Comparison of ENCODE assay signal across 8 cellular contexts in genomic region chr11:63840356-63841060, GRCh38. TPM values are rescaled to one million over a fixed set of nuclear protein-coding genes. Genes with fewer than 3 reads are reported as not detected.
DNase-seq lines count a peak whose midpoint lies in the region; ATAC-seq, FAIRE-seq and TF ChIP-seq lines count a peak whose summit lies in the region.

No MANE protein-coding gene starts in this region.

- H3K9me3 ChIP-seq in mammary epithelial cell (replicated peaks; ENCODE audit: insufficient read depth, low read length): no peaks in the 10 kb centered on the region
- no peaks in the 10 kb centered on the region for H3K9me3 ChIP-seq in mucosa of rectum (ENCODE audit: control insufficient read depth in 2 of 2, low read length in 2 of 2)

- H3K4me2 ChIP-seq in mammary epithelial cell (ENCODE audit: insufficient read depth, low read depth, low read length): peak overlapping the region; percentile 96

- no peak for DNase-seq in Jurkat, Clone E6-1 (ENCODE audit: low read depth, low spot score)
- peak; percentile 19 for DNase-seq in mammary epithelial cell
- DNase-seq in NCI-H146 (lab: John Stamatoyannopoulos, UW): no peak
- no peak for DNase-seq in RCC 7860 (ENCODE audit: low spot score)

- in situ Hi-C loops in mammary epithelial cell (cut with MboI; ENCODE audit: low sequenced_read_pairs in 2 of 2): no loop called here

- intact Hi-C loops in mammary epithelial cell (cut with micrococcal nuclease): no loop called here

- no peak overlapping the region for H2AFZ ChIP-seq in ACC112 (ENCODE audit: low read length, unreplicated experiment)
- peak overlapping the region; percentile 47 for H2AFZ ChIP-seq in mammary epithelial cell (ENCODE audit: low read depth, low read length)

- H4K20me1 ChIP-seq in mammary epithelial cell (ENCODE audit: insufficient read depth, low read length): peaks cover 3% of the 10 kb centered on the region

- TSS peak; percentile 7 for BruUV-seq in mammary epithelial cell (replicated peaks; lab: Mats Ljungman, UMichigan)

- no peak for ATAC-seq in GM21526 (IDR thresholded peaks at IDR 0.05; ENCODE audit: low FRiP score, unreplicated experiment)
- no peak for ATAC-seq in GM21423 (IDR thresholded peaks at IDR 0.05; ENCODE audit: unreplicated experiment)

- peaks cover 58% of the 10 kb centered on the region for H3K79me2 ChIP-seq in ACC112 (ENCODE audit: control insufficient read depth, insufficient read depth, low read length, unreplicated experiment)
- peaks cover 66% of the 10 kb centered on the region for H3K79me2 ChIP-seq in mammary epithelial cell (ENCODE audit: insufficient read depth, low read length)

- H3K9ac ChIP-seq in mammary epithelial cell (ENCODE audit: insufficient read depth, low read length) (peak overlapping the region; percentile 84), mucosa of rectum (ENCODE audit: low read depth in 1 of 2, low read length in 2 of 2) (peak overlapping the region; percentile 88 to 93)

- H3K4me1 ChIP-seq in ACC112 (ENCODE audit: control insufficient read depth, insufficient read depth, low read length, unreplicated experiment) (peaks cover 31% of the 10 kb centered on the region), mammary epithelial cell (ENCODE audit: insufficient read depth, low read length) (peaks cover 43% of the 10 kb centered on the region), mucosa of rectum (ENCODE audit: control insufficient read depth in 2 of 2, insufficient read depth in 2 of 2, low read length in 2 of 2) (peaks cover 42 to 47% of the 10 kb centered on the region in 2 donors)

- TF ChIP-seq CTCF in mammary epithelial cell (conservative IDR thresholded peaks at IDR 0.05 in 1 of 2, IDR thresholded peaks at IDR 0.05 in 1 of 2; ENCODE audit: extremely low read depth in 1 of 2, insufficient read depth in 1 of 2, low read depth in 1 of 2, low read length in 2 of 2): no peak

- no peaks in the 10 kb centered on the region for H3K27me3 ChIP-seq in ACC112 (ENCODE audit: insufficient read depth, low read length)
- H3K27me3 ChIP-seq in mammary epithelial cell (ENCODE audit: insufficient read depth, low read length): no peaks in the 10 kb centered on the region
- no peaks in the 10 kb centered on the region for H3K27me3 ChIP-seq in mucosa of rectum (ENCODE audit: control insufficient read depth in 2 of 2, insufficient read depth in 2 of 2, low read length in 2 of 2)

- FAIRE-seq in RCC 7860 (lab: Jason Lieb, UNC): no peak

- H3K36me3 ChIP-seq in ACC112 (ENCODE audit: insufficient read depth, low read length) (peaks cover 7% of the 10 kb centered on the region; the same call in 1 of the 2 replicates), mammary epithelial cell (ENCODE audit: insufficient read depth, low read length) (peaks cover 5% of the 10 kb centered on the region), mucosa of rectum (ENCODE audit: control insufficient read depth in 2 of 2, insufficient read depth in 2 of 2, low read length in 2 of 2) (peaks cover 3 to 20% of the 10 kb centered on the region in 2 donors)

- 2% methylated on average over 10 of the region's 13 CpGs for WGBS in mammary epithelial cell (ENCODE audit: low coverage, missing lambda C conversion rate)

- dilution Hi-C loops in mammary epithelial cell (cut with HindIII; ENCODE audit: low sequenced_read_pairs): loop anchor here (5.0 kb wide), 1 partner anchor 57 kb away; no protein-coding TSS in a partner anchor

- CTCF ChIA-PET in mammary epithelial cell (lab: Charles Lee; ENCODE audit: low non-redundant PET): interaction anchor here (0.7 kb wide), 1 partner anchor 105 kb away, joined by 8 read pairs; no protein-coding TSS in a partner anchor

- no peak overlapping the region for H3K27ac ChIP-seq in ACC112 (ENCODE audit: low read depth, low read length)
- peak overlapping the region; percentile 52 for H3K27ac ChIP-seq in mammary epithelial cell (ENCODE audit: insufficient read depth, low read depth, low read length)
- H3K27ac ChIP-seq in mucosa of rectum (ENCODE audit: low read depth in 2 of 2, low read length in 2 of 2): peak overlapping the region; percentile 84 to 91

- H3K4me3 ChIP-seq in ACC112 (ENCODE audit: low read depth, low read length): peak overlapping the region; percentile 90
- H3K4me3 ChIP-seq in Jurkat, Clone E6-1 (ENCODE audit: low read length): peak overlapping the region; percentile 91
- H3K4me3 ChIP-seq in mammary epithelial cell (replicated peaks in 1 of 3; ENCODE audit: insufficient read depth in 1 of 3, low read depth in 2 of 3, low read length in 3 of 3): peak overlapping the region; percentile 59 to 86 (median 86)
- H3K4me3 ChIP-seq in mucosa of rectum (ENCODE audit: low read length in 2 of 2): peak overlapping the region; percentile 91 to 97

RNA-seq across cellular contexts. Expression of gene MARK2, which starts 1.6 kb away (rescaled TPM):
- polyA plus RNA-seq in Jurkat, Clone E6-1 (2012; ENCODE audit: insufficient read depth, insufficient read length): 21.7 TPM
- 10 to 100 TPM; 26.7 to 64.4 TPM for total RNA-seq in mammary epithelial cell
- polyA plus RNA-seq in mammary epithelial cell: 38.9 TPM
- polyA minus RNA-seq in mammary epithelial cell: 79.0 TPM

RNA-seq across cellular contexts. Expression of gene SPINDOC, which starts 27.3 kb away (rescaled TPM):
- polyA plus RNA-seq in Jurkat, Clone E6-1 (2012; ENCODE audit: insufficient read depth, insufficient read length): 77.2 TPM
- total RNA-seq in mammary epithelial cell: 10 to 100 TPM; 19.2 to 24.4 TPM
- 14.3 TPM for polyA plus RNA-seq in mammary epithelial cell
- polyA minus RNA-seq in mammary epithelial cell: 3.7 TPM
